Comparison of ENCODE assay signal across 8 cellular contexts in genomic region chr1:2189459-2190425, GRCh38. TPM values are rescaled to one million over a fixed set of nuclear protein-coding genes. Genes with fewer than 3 reads are reported as not detected.
DNase-seq lines count a peak whose midpoint lies in the region; ATAC-seq, FAIRE-seq and TF ChIP-seq lines count a peak whose summit lies in the region.

No MANE protein-coding gene starts in this region.

- H3K4me3 Mint-ChIP-seq in activated B cell treated with CpG ODN at 0.5 μM for 24 hours, result peak overlapping the region; percentile 72

- H3K4me1 Mint-ChIP-seq in activated B cell treated with CpG ODN at 0.5 μM for 24 hours, result peaks cover 17% of the 10 kb centered on the region

- no peaks in the 10 kb centered on the region for H3K9me3 ChIP-seq in small intestine (ENCODE audit: control insufficient read depth, low read depth)

- peak overlapping the region; percentile 17 to 87 for H3K27ac ChIP-seq in small intestine (ENCODE audit: low read depth in 1 of 2, low read length in 1 of 2)

- POLR2A ChIA-PET in activated B cell treated with CpG ODN at 0.5 μM for 24 hours (lab: Charles Lee), result interaction anchor here (0.5 to 1.2 kb wide), 4 partner anchors 9 to 396 kb away, joined by 3 to 4 read pairs (median 3); partner anchors contain the start of genes MORN1 and RER1

- no peaks in the 10 kb centered on the region for H3K9me3 Mint-ChIP-seq in activated B cell treated with CpG ODN at 0.5 μM for 24 hours

- intact Hi-C loops in activated B cell treated with CpG ODN at 0.5 μM for 24 hours (cut with micrococcal nuclease), result loop anchor here (10.0 kb wide), 1 partner anchor 455 kb away; no protein-coding TSS in a partner anchor

- no peaks in the 10 kb centered on the region for H3K27me3 ChIP-seq in small intestine (ENCODE audit: control insufficient read depth in 2 of 2, insufficient read depth in 2 of 2, low read length in 2 of 2)

- H3K4me3 ChIP-seq in cardiac fibroblast (replicated peaks in 1 of 2; ENCODE audit: low read depth in 2 of 2, low read length in 2 of 2), result peak overlapping the region; percentile 56 to 64
- peak overlapping the region; percentile 33 to 41 for H3K4me3 ChIP-seq in small intestine (ENCODE audit: low read depth in 1 of 2, low read length in 2 of 2)

- DNase-seq in DMS79 treated with DMSO at 0.1 percent for 48 hours (lab: John Stamatoyannopoulos, UW) (peak; percentile 94), NCI-H2171 treated with DMSO at 0.1 percent for 48 hours (lab: John Stamatoyannopoulos, UW) (peak; percentile 78), activated B cell treated with CpG ODN at 0.5 μM for 24 hours (peak; percentile 79), cardiac fibroblast (ENCODE audit: low read depth in 2 of 2) (peak; percentile 98), inferior parietal cortex (ENCODE audit: extremely low spot score) (peak; percentile 90), small intestine (peak; percentile 93)

- H3K27me3 Mint-ChIP-seq in activated B cell treated with CpG ODN at 0.5 μM for 24 hours, result no peaks in the 10 kb centered on the region

- CTCF ChIA-PET in activated B cell treated with CpG ODN at 0.5 μM for 24 hours (lab: Charles Lee), result interaction anchor here (0.6 to 0.7 kb wide), 2 partner anchors 136 to 181 kb away, joined by 3 read pairs; no protein-coding TSS in a partner anchor

- peak overlapping the region; percentile 85 for H3K27ac Mint-ChIP-seq in activated B cell treated with CpG ODN at 0.5 μM for 24 hours

- FAIRE-seq in small intestine (lab: Jason Lieb, UNC), result no peak

- WGBS in small intestine, 3 donors, result 13 to 23% (median 14%) methylated on average over 58 to 65 of the region's 65 CpGs

- H3K36me3 ChIP-seq in small intestine (ENCODE audit: control insufficient read depth in 2 of 2, insufficient read depth in 2 of 2, low read length in 2 of 2), result peaks cover 7 to 8% of the 10 kb centered on the region in 2 donors

- ATAC-seq in HG02623 (IDR thresholded peaks at IDR 0.05; ENCODE audit: unreplicated experiment) (peak; percentile 61), activated B cell treated with CpG ODN at 0.5 μM for 24 hours (ENCODE audit: low read depth) (peak; percentile 94), GM18519 (IDR thresholded peaks at IDR 0.05; ENCODE audit: low FRiP score, unreplicated experiment) (no peak)

- peaks cover 21% of the 10 kb centered on the region for H3K36me3 Mint-ChIP-seq in activated B cell treated with CpG ODN at 0.5 μM for 24 hours (ENCODE audit: low read depth)

- peaks cover 0 to 3% of the 10 kb centered on the region in 2 donors for H3K4me1 ChIP-seq in small intestine (ENCODE audit: control insufficient read depth in 2 of 2, insufficient read depth in 1 of 2, low read depth in 1 of 2, low read length in 1 of 2)

- TF ChIP-seq CTCF in activated B cell treated with CpG ODN at 0.5 μM for 24 hours (IDR thresholded peaks at IDR 0.05) (no peak), cardiac fibroblast (IDR thresholded peaks at IDR 0.05; ENCODE audit: low read depth, low read length) (no peak)

RNA-seq across cellular contexts. Expression of gene FAAP20, which starts 4.8 kb away (rescaled TPM):
- total RNA-seq in activated B cell treated with CpG ODN at 0.5 μM for 24 hours, result 73.7 and 83.9 TPM in 2 replicates
- polyA plus RNA-seq in small intestine, result 10 to 100 TPM; 20.6 to 51.4 (median 39.4) TPM

RNA-seq across cellular contexts. Expression of gene SKI, which starts 38.4 kb away (rescaled TPM):
- 37.2 and 37.6 TPM in 2 replicates for total RNA-seq in activated B cell treated with CpG ODN at 0.5 μM for 24 hours
- polyA plus RNA-seq in small intestine, result 10 to 100 TPM in 1 of 3 donors, 1 to 10 TPM in 2; 4.2 to 17.8 (median 5.4) TPM
